ENCODE assay signal across 22 cellular contexts in the genomic region with DNA sequence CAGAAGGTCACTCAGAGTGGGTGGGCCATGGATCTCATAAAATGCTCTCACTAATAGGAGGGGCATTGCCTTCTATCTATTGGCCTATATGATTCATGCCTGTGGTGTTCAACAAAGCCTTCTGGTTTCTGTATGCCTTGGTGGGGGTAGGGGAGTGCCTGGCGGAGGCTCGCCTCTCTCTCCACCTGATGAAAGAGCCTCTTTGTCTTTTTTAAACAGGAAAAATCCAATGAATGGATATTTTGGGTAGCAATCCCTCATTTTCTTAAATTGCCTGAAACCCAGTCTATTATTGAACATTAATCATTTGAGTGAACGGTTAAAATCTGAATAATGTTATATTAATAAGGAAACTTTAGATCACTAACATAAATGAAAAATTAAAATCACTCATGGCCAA.
DNase-seq lines count a peak whose midpoint lies in the region; ATAC-seq and TF ChIP-seq lines count a peak whose summit lies in the region.
"Had no signal": no experiment of that assay in that cellular context is flagged by ENCODE, and none has a peak within 500 bp of the region (broad histone marks: within the 10 kb centered on the region; RNA-seq: fewer than 3 reads in every experiment).

No MANE protein-coding gene starts in this region.

- H3K9me3 ChIP-seq in SJCRH30 (replicated peaks) (no peaks in the 10 kb centered on the region), iPS-18a (ENCODE audit: control insufficient read depth, low read depth, low read length) (no peaks in the 10 kb centered on the region)
- H3K9me3 ChIP-seq: ovary, uterus had no signal

- in situ Hi-C loops in brain microvascular endothelial cell (cut with HindIII; ENCODE audit: low pct_ligation_motif_present, low sequenced_read_pairs) = no loop called here

- H3K4me3 ChIP-seq in H7 (ENCODE audit: insufficient read depth, low read depth, low read length) = no peak overlapping the region
- H3K4me3 ChIP-seq in SJCRH30 = no peak overlapping the region
- H3K4me3 ChIP-seq in iPS-18a (ENCODE audit: low read length) = no peak overlapping the region
- no peak overlapping the region for H3K4me3 ChIP-seq in brain microvascular endothelial cell (ENCODE audit: low read depth, low read length)
- H3K4me3 ChIP-seq: ovary, uterus had no signal

- peak overlapping the region; percentile 77 for H3K27ac ChIP-seq in SJCRH30
- no peak overlapping the region for H3K27ac ChIP-seq in iPS-18a (ENCODE audit: low read length)
- no peak overlapping the region for H3K27ac ChIP-seq in brain microvascular endothelial cell
- H3K27ac ChIP-seq: C4-2B, ovary, uterus had no signal

- no peak for ATAC-seq in HG03520 (IDR thresholded peaks at IDR 0.05; ENCODE audit: unreplicated experiment)
- ATAC-seq: activated T-cell treated with anti-CD3 and anti-CD28 coated beads, Interleukin-2, amount 50 U/mL, for 72 hours; naive thymus-derived CD8-positive, alpha-beta T cell; Panc1; sciatic nerve had no signal

- peak; percentile 9 for DNase-seq in H7
- peak; percentile 79 to 88 for DNase-seq in SJCRH30
- DNase-seq in progenitor cell of endocrine pancreas (ENCODE audit: low spot score, unreplicated experiment) = no peak
- no peak for DNase-seq in brain microvascular endothelial cell
- no peak for DNase-seq in glutamatergic neuron
- DNase-seq in GM19238 (ENCODE audit: insufficient read length, low spot score) = no peak
- DNase-seq: activated CD4-positive, alpha-beta T cell treated with anti-CD3 and anti-CD28 coated beads for 4 hours; activated T-cell treated with anti-CD3 and anti-CD28 coated beads, Interleukin-2, amount 50 U/mL, for 72 hours; mammary epithelial cell; naive thymus-derived CD8-positive, alpha-beta T cell; NCI-H1105; NCI-H2107; NK-92 treated with Interleukin-12 subunit alpha and Interleukin-12 subunit beta, amount 100 ng/mL, for 24 hours; ovary; uterus had no signal

- no peaks in the 10 kb centered on the region for H3K36me3 ChIP-seq in H7 (replicated peaks; ENCODE audit: control insufficient read depth, insufficient read depth, low read length)
- no peaks in the 10 kb centered on the region for H3K36me3 ChIP-seq in SJCRH30
- peaks cover 6% of the 10 kb centered on the region for H3K36me3 ChIP-seq in iPS-18a (ENCODE audit: control insufficient read depth, low read depth, low read length)
- H3K36me3 ChIP-seq in brain microvascular endothelial cell (replicated peaks) = no peaks in the 10 kb centered on the region
- H3K36me3 ChIP-seq: ovary, uterus had no signal

- H3K9me3 Mint-ChIP-seq in progenitor cell of endocrine pancreas (ENCODE audit: low read depth) = peaks cover 9% of the 10 kb centered on the region
- H3K9me3 Mint-ChIP-seq in glutamatergic neuron (ENCODE audit: unreplicated experiment) = peaks cover 3% of the 10 kb centered on the region
- H3K9me3 Mint-ChIP-seq: central memory CD8-positive, alpha-beta T cell had no signal

- H3K9ac ChIP-seq in iPS-18a (ENCODE audit: low read length) = peak overlapping the region; percentile 19

- H3K27me3 ChIP-seq in H7 (ENCODE audit: control insufficient read depth, insufficient read depth, low read length) = no peaks in the 10 kb centered on the region
- H3K27me3 ChIP-seq in SJCRH30 = no peaks in the 10 kb centered on the region
- H3K27me3 ChIP-seq in iPS-18a (ENCODE audit: control insufficient read depth, insufficient read depth, low read length) = no peaks in the 10 kb centered on the region
- no peaks in the 10 kb centered on the region for H3K27me3 ChIP-seq in brain microvascular endothelial cell (replicated peaks)
- H3K27me3 ChIP-seq: ovary, uterus had no signal

- H3K36me3 Mint-ChIP-seq in progenitor cell of endocrine pancreas (ENCODE audit: insufficient read depth) = peaks cover 42% of the 10 kb centered on the region
- H3K36me3 Mint-ChIP-seq in glutamatergic neuron (ENCODE audit: unreplicated experiment) = peaks cover 5% of the 10 kb centered on the region
- H3K36me3 Mint-ChIP-seq: activated naive CD4-positive, alpha-beta T cell treated with anti-CD3 and anti-CD28 coated beads, Interleukin-2, amount 50 U/mL, for 24 hours; naive thymus-derived CD8-positive, alpha-beta T cell had no signal

- H3K4me1 Mint-ChIP-seq in progenitor cell of endocrine pancreas (ENCODE audit: low read depth) = peaks cover 29% of the 10 kb centered on the region
- H3K4me1 Mint-ChIP-seq in glutamatergic neuron (ENCODE audit: low read depth, unreplicated experiment) = peaks cover 25% of the 10 kb centered on the region
- H3K4me1 Mint-ChIP-seq: activated naive CD4-positive, alpha-beta T cell treated with anti-CD3 and anti-CD28 coated beads, Interleukin-2, amount 50 U/mL, for 24 hours; central memory CD8-positive, alpha-beta T cell; naive thymus-derived CD8-positive, alpha-beta T cell had no signal

- peaks cover 31% of the 10 kb centered on the region for H3K4me1 ChIP-seq in SJCRH30
- H3K4me1 ChIP-seq in iPS-18a (ENCODE audit: control insufficient read depth, low read depth, low read length) = peaks cover 52% of the 10 kb centered on the region
- H3K4me1 ChIP-seq: uterus had no signal

- no peak overlapping the region for H3K4me3 Mint-ChIP-seq in progenitor cell of endocrine pancreas (ENCODE audit: low read depth)
- H3K4me3 Mint-ChIP-seq in glutamatergic neuron (ENCODE audit: unreplicated experiment) = no peak overlapping the region
- H3K4me3 Mint-ChIP-seq: activated naive CD4-positive, alpha-beta T cell treated with anti-CD3 and anti-CD28 coated beads, Interleukin-2, amount 50 U/mL, for 24 hours; activated T-cell treated with anti-CD3 and anti-CD28 coated beads, Interleukin-2, amount 50 U/mL, for 72 hours; central memory CD8-positive, alpha-beta T cell; naive thymus-derived CD8-positive, alpha-beta T cell had no signal

- peak overlapping the region; percentile 93 for H3K27ac Mint-ChIP-seq in progenitor cell of endocrine pancreas
- no peak overlapping the region for H3K27ac Mint-ChIP-seq in glutamatergic neuron (ENCODE audit: unreplicated experiment)
- H3K27ac Mint-ChIP-seq: activated naive CD4-positive, alpha-beta T cell treated with anti-CD3 and anti-CD28 coated beads, Interleukin-2, amount 50 U/mL, for 24 hours; activated T-cell treated with anti-CD3 and anti-CD28 coated beads, Interleukin-2, amount 50 U/mL, for 72 hours; naive thymus-derived CD8-positive, alpha-beta T cell had no signal

- TF ChIP-seq CTCF in progenitor cell of endocrine pancreas (IDR thresholded peaks at IDR 0.05; ENCODE audit: unreplicated experiment) (no peak), brain microvascular endothelial cell (IDR thresholded peaks at IDR 0.05; ENCODE audit: low read depth, low read length, missing control alignments) (no peak), glutamatergic neuron (IDR thresholded peaks at IDR 0.05; ENCODE audit: partially characterized antibody, unreplicated experiment) (no peak)

- H3K27me3 Mint-ChIP-seq in progenitor cell of endocrine pancreas (no peaks in the 10 kb centered on the region), glutamatergic neuron (ENCODE audit: unreplicated experiment) (peaks cover 3% of the 10 kb centered on the region)
- H3K27me3 Mint-ChIP-seq: activated naive CD4-positive, alpha-beta T cell treated with anti-CD3 and anti-CD28 coated beads, Interleukin-2, amount 50 U/mL, for 24 hours; central memory CD8-positive, alpha-beta T cell had no signal

Comparison
In these comparisons a context has a peak if more than half of its experiments do, and no peak if none do; other contexts are left out.
1. DNase-seq: peak in H7 (single experiment) and SJCRH30 (2 of 2); none in progenitor cell of endocrine pancreas (single experiment), brain microvascular endothelial cell (single experiment), glutamatergic neuron (single experiment) and GM19238 (single experiment).